Comparison of ENCODE assay signal across 1 cellular context in genomic region chr6:50087231-50087954, GRCh38.
TF ChIP-seq lines count a peak whose summit lies in the region.

No MANE protein-coding gene starts in this region.

TF ChIP-seq in WTC11, 78 proteins besides CTCF, POLR2A, EP300 and RAD21 (continued from another document):
- TF ChIP-seq SP1 (CRISPR knock-in tag; conservative IDR thresholded peaks at IDR 0.05) (no peak), ZNF423 (CRISPR knock-in tag; IDR thresholded peaks at IDR 0.05) (no peak), FOXK1 (CRISPR knock-in tag; IDR thresholded peaks at IDR 0.05) (no peak), ZNF138 (CRISPR knock-in tag; conservative IDR thresholded peaks at IDR 0.05) (no peak), HMGA2 (CRISPR knock-in tag; IDR thresholded peaks at IDR 0.05) (no peak), IRF2 (CRISPR knock-in tag; IDR thresholded peaks at IDR 0.05; ENCODE audit: borderline replicate concordance, low read depth) (no peak)
- TF ChIP-seq, protein P1, sequence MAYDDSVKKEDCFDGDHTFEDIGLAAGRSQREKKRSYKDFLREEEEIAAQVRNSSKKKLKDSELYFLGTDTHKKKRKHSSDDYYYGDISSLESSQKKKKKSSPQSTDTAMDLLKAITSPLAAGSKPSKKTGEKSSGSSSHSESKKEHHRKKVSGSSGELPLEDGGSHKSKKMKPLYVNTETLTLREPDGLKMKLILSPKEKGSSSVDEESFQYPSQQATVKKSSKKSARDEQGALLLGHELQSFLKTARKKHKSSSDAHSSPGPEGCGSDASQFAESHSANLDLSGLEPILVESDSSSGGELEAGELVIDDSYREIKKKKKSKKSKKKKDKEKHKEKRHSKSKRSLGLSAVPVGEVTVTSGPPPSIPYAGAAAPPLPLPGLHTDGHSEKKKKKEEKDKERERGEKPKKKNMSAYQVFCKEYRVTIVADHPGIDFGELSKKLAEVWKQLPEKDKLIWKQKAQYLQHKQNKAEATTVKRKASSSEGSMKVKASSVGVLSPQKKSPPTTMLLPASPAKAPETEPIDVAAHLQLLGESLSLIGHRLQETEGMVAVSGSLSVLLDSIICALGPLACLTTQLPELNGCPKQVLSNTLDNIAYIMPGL (CRISPR knock-in tag; IDR thresholded peaks at IDR 0.05): no peak
- TF ChIP-seq, protein P2, sequence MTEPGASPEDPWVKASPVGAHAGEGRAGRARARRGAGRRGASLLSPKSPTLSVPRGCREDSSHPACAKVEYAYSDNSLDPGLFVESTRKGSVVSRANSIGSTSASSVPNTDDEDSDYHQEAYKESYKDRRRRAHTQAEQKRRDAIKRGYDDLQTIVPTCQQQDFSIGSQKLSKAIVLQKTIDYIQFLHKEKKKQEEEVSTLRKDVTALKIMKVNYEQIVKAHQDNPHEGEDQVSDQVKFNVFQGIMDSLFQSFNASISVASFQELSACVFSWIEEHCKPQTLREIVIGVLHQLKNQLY (CRISPR knock-in tag; IDR thresholded peaks at IDR 0.05): no peak
